ENCODE assay signal across 27 cellular contexts in genomic region chr4:12933760-12934221, GRCh38.
"Had no signal": no experiment of that assay in that cellular context is flagged by ENCODE, and none has a peak within 500 bp of the region (broad histone marks: within the 10 kb centered on the region; RNA-seq: fewer than 3 reads in every experiment).

No MANE protein-coding gene starts in this region.

- FAIRE-seq: astrocyte had no signal

- H3K4me3 ChIP-seq: SJCRH30 had no signal

- DNase-seq: activated CD4-positive, alpha-beta memory T cell treated with anti-CD3 and anti-CD28 coated beads for 36 hours; activated CD4-positive, alpha-beta T cell treated with anti-CD3 and anti-CD28 coated beads, Interleukin-2, amount 10 ng/mL, durations not matched to agents 7 days and 5 days; activated CD4-positive, CD25-positive, alpha-beta regulatory T cell; activated CD8-positive, alpha-beta memory T cell treated with anti-CD3 and anti-CD28 coated beads for 24 hours; activated gamma-delta T cell; activated naive CD4-positive, alpha-beta T cell treated with anti-CD3 and anti-CD28 coated beads for 36 hours; activated T-cell treated with anti-CD3 and anti-CD28 coated beads, Interleukin-2, amount 50 U/mL, for 4 hours; amygdala; NCI-H1092; NCI-H1417; NCI-H1694; NCI-H2029; NCI-H2107; NCI-H2171 treated with DMSO at 0.1 percent for 48 hours; NCI-H345; NCI-H510A; NCI-H526 treated with DMSO at 0.1 percent for 48 hours; NCI-H82; OCI-M1; Right ventricle myocardium superior; RPMI8226; SJCRH30; SW 1271 had no signal

- H3K4me2 ChIP-seq: KMS-11 had no signal

- H3K36me3 ChIP-seq: SJCRH30 had no signal

- H3K9me3 ChIP-seq: SJCRH30 had no signal

- H3K27ac ChIP-seq: KMS-11, SJCRH30 had no signal

- ATAC-seq: activated T-cell treated with anti-CD3 and anti-CD28 coated beads, Interleukin-2, amount 50 U/mL, for 4 hours; Panc1; SK-N-SH treated with all-trans-retinoic acid at 6 μM for 48 hours had no signal

- H3K27me3 ChIP-seq: SJCRH30 had no signal

- H3K9ac ChIP-seq: KMS-11 had no signal

- H3K4me1 ChIP-seq: SJCRH30 had no signal
